In genomic region chr1:226064816-226065248, GRCh38 we compare ENCODE assay signal across 8 cellular contexts. TPM values are rescaled to one million over a fixed set of nuclear protein-coding genes. Genes with fewer than 3 reads are reported as not detected.
DNase-seq lines count a peak whose midpoint lies in the region; ATAC-seq, FAIRE-seq and TF ChIP-seq lines count a peak whose summit lies in the region.

No MANE protein-coding gene starts in this region.

- POLR2A ChIA-PET in activated CD8-positive, alpha-beta T cell treated with anti-CD3 and anti-CD28 coated beads for 36 hours (lab: Charles Lee): interaction anchor here (0.9 to 3.2 kb wide), 9 partner anchors 9 to 141 kb away, joined by 3 to 18 read pairs (median 4); partner anchors contain the start of genes PYCR2 and SDE2

- no peak overlapping the region for H3K14ac ChIP-seq in neuronal stem cell (ENCODE audit: low read length)

- no peaks in the 10 kb centered on the region for H3K9me3 ChIP-seq in BE2C
- H3K9me3 ChIP-seq in neuronal stem cell (replicated peaks in 1 of 2; ENCODE audit: control insufficient read depth in 2 of 2, insufficient read depth in 1 of 2, low read depth in 1 of 2, low read length in 2 of 2): peaks cover 0 to 4% of the 10 kb centered on the region in 2 donors

- no peaks in the 10 kb centered on the region for H3K9me3 Mint-ChIP-seq in activated CD8-positive, alpha-beta T cell treated with anti-CD3 and anti-CD28 coated beads for 36 hours

- peak; percentile 15 for ATAC-seq in activated CD8-positive, alpha-beta T cell treated with anti-CD3 and anti-CD28 coated beads for 36 hours
- ATAC-seq in GM21825 (IDR thresholded peaks at IDR 0.05; ENCODE audit: unreplicated experiment): no peak

- H4K91ac ChIP-seq in neuronal stem cell (ENCODE audit: low read depth, low read length, poor library complexity): no peak overlapping the region

- H3K23ac ChIP-seq in neuronal stem cell (ENCODE audit: low read depth, low read length, poor library complexity): no peak overlapping the region

- H3K79me1 ChIP-seq in neuronal stem cell (ENCODE audit: low read depth, low read length): peaks cover 4% of the 10 kb centered on the region

- H2BK120ac ChIP-seq in neuronal stem cell (ENCODE audit: low read depth, low read length): no peak overlapping the region

- H3K4me1 ChIP-seq in BE2C (0 out of 2 replicates have a peak, but pooled peaks cover 2% of the 10 kb centered on the region), neuronal stem cell (ENCODE audit: control insufficient read depth in 2 of 2, insufficient read depth in 1 of 2, low read depth in 1 of 2, low read length in 2 of 2) (peaks cover 1 to 15% of the 10 kb centered on the region in 2 donors)

- H3K27me3 Mint-ChIP-seq in activated CD8-positive, alpha-beta T cell treated with anti-CD3 and anti-CD28 coated beads for 36 hours: no peaks in the 10 kb centered on the region

- CTCF ChIA-PET in activated CD8-positive, alpha-beta T cell treated with anti-CD3 and anti-CD28 coated beads for 36 hours (lab: Charles Lee): interaction anchor here (0.6 to 6.1 kb wide), 36 partner anchors 9 to 590 kb away, joined by 3 to 67 read pairs (median 6); partner anchors contain the start of genes PARP1, SDE2, SRP9 and TMEM63A

- H3K36me3 ChIP-seq in BE2C (peaks cover 51% of the 10 kb centered on the region), neuronal stem cell (replicated peaks in 1 of 2; ENCODE audit: control insufficient read depth in 2 of 2, insufficient read depth in 2 of 2, low read length in 2 of 2) (peaks cover 13 to 54% of the 10 kb centered on the region in 2 donors)

- H3K9ac ChIP-seq in neuronal stem cell (ENCODE audit: low read depth, low read length, poor library complexity): no peak overlapping the region

- no peak overlapping the region for H2BK12ac ChIP-seq in neuronal stem cell (ENCODE audit: low read length)

- H3K4me2 ChIP-seq in neuronal stem cell (ENCODE audit: insufficient read depth, low read length, poor library complexity, severe bottlenecking): peak overlapping the region; percentile 37

- peaks cover 50% of the 10 kb centered on the region for H3K4me1 Mint-ChIP-seq in activated CD8-positive, alpha-beta T cell treated with anti-CD3 and anti-CD28 coated beads for 36 hours (ENCODE audit: low read depth)

- peak overlapping the region; percentile 97 for H3K4me3 Mint-ChIP-seq in activated CD8-positive, alpha-beta T cell treated with anti-CD3 and anti-CD28 coated beads for 36 hours

- FAIRE-seq in GM12891 (lab: Jason Lieb, UNC): peak; percentile 72

- no peak overlapping the region for H2BK5ac ChIP-seq in neuronal stem cell (ENCODE audit: low read length)

- H3K27ac ChIP-seq in neuronal stem cell (replicated peaks; ENCODE audit: low read length): no peak overlapping the region

- TF ChIP-seq POLR2A in GM12891 (IDR thresholded peaks at IDR 0.05; ENCODE audit: low read depth, low read length): no peak

- no peak overlapping the region for H2AFZ ChIP-seq in neuronal stem cell (ENCODE audit: low read length)

- TF ChIP-seq CTCF in BE2C (IDR thresholded peaks at IDR 0.05; ENCODE audit: low read depth, low read length) (peak; percentile 88), fibroblast of mammary gland (conservative IDR thresholded peaks at IDR 0.05; ENCODE audit: control insufficient read depth, insufficient read depth, low read depth, low read length) (peak; percentile 89)
- peak; percentile 60 for TF ChIP-seq CTCF in activated CD8-positive, alpha-beta T cell treated with anti-CD3 and anti-CD28 coated beads for 36 hours (IDR thresholded peaks at IDR 0.05)

- no peak overlapping the region for H4K8ac ChIP-seq in neuronal stem cell (ENCODE audit: low read depth, low read length)

- H3K18ac ChIP-seq in neuronal stem cell (ENCODE audit: low read length): no peak overlapping the region

- peaks cover 50% of the 10 kb centered on the region for H3K36me3 Mint-ChIP-seq in activated CD8-positive, alpha-beta T cell treated with anti-CD3 and anti-CD28 coated beads for 36 hours (ENCODE audit: low read depth)

- peak overlapping the region; percentile 82 for H3K27ac Mint-ChIP-seq in activated CD8-positive, alpha-beta T cell treated with anti-CD3 and anti-CD28 coated beads for 36 hours

- H3K4ac ChIP-seq in neuronal stem cell (ENCODE audit: low read length): no peak overlapping the region

- no peak overlapping the region for H2AK5ac ChIP-seq in neuronal stem cell (ENCODE audit: low read depth, low read length)

- intact Hi-C loops in activated CD8-positive, alpha-beta T cell treated with anti-CD3 and anti-CD28 coated beads for 36 hours (cut with micrococcal nuclease): loop anchor here (5.0 kb wide), 1 partner anchor 57 kb away; no protein-coding TSS in a partner anchor

- H3K4me3 ChIP-seq in BE2C (ENCODE audit: low read depth, low read length) (peak overlapping the region; percentile 77), fibroblast of mammary gland (ENCODE audit: control insufficient read depth, low read depth, low read length) (peak overlapping the region; percentile 90), neuronal stem cell (ENCODE audit: low read length in 2 of 2) (peak overlapping the region in 1 of 2 donors; percentile 89)

- DNase-seq in BE2C: peak; percentile 49
- no peak for DNase-seq in GM12891 (ENCODE audit: insufficient read length, low spot score)
- DNase-seq in NCI-H2196 treated with DMSO at 0.1 percent for 48 hours (lab: John Stamatoyannopoulos, UW; ENCODE audit: unreplicated experiment): peak; percentile 56
- DNase-seq in activated CD8-positive, alpha-beta T cell treated with anti-CD3 and anti-CD28 coated beads for 36 hours: peak; percentile 73
- peak; percentile 76 for DNase-seq in fibroblast of mammary gland (ENCODE audit: low read depth)
- DNase-seq in neuronal stem cell (ENCODE audit: low spot score): no peak
- DNase-seq in mesenteric fat pad (ENCODE audit: low spot score): no peak

- WGBS in neuronal stem cell (ENCODE audit: extremely low coverage in 2 of 2, insufficient read length in 2 of 2, insufficient replicate concordance in 1 of 2), 2 donors: no CpG with 5 or more reads among the region's 5 CpGs

- no peak overlapping the region for H2BK15ac ChIP-seq in neuronal stem cell (ENCODE audit: low read length)

- H3K27me3 ChIP-seq in BE2C (no peaks in the 10 kb centered on the region), neuronal stem cell (ENCODE audit: control insufficient read depth in 3 of 3, insufficient read depth in 3 of 3, low read depth in 1 of 3, low read length in 3 of 3) (no peaks in the 10 kb centered on the region)

TF ChIP-seq in GM12891, 5 proteins besides CTCF, POLR2A, EP300 and RAD21:
- TF ChIP-seq PAX5 (IDR thresholded peaks at IDR 0.05; ENCODE audit: insufficient read depth, low read length, severe bottlenecking): no peak
- no peak for TF ChIP-seq POLR2AphosphoS5 (IDR thresholded peaks at IDR 0.05; ENCODE audit: low read depth, low read length)
- TF ChIP-seq POU2F2 (IDR thresholded peaks at IDR 0.05; ENCODE audit: low read depth, low read length): no peak
- no peak for TF ChIP-seq TAF1 (IDR thresholded peaks at IDR 0.05; ENCODE audit: low read depth, low read length)
- TF ChIP-seq SPI1 (IDR thresholded peaks at IDR 0.05; ENCODE audit: low read depth, low read length): no peak

RNA-seq across cellular contexts. Expression of gene H3-3A, which starts 2.3 kb away (rescaled TPM):
- polyA plus RNA-seq in BE2C (2012; ENCODE audit: insufficient read depth, insufficient read length, low read depth): 794 TPM
- 237 TPM for polyA plus RNA-seq in GM12891 (2012; ENCODE audit: low read depth, missing spikeins)
- 100 to 1,000 TPM; 287 to 308 TPM for total RNA-seq in activated CD8-positive, alpha-beta T cell treated with anti-CD3 and anti-CD28 coated beads for 36 hours
- polyA plus RNA-seq in neuronal stem cell (2013, experiment 1 of 2): 2,556 TPM
- polyA plus RNA-seq in neuronal stem cell (2013, experiment 2 of 2): 2,683 TPM
- total RNA-seq in mesenteric fat pad: 321 TPM

Comparison
In these comparisons a context has a peak if more than half of its experiments do, and no peak if none do; other contexts are left out.
1. DNase-seq: peak in BE2C (single experiment), NCI-H2196 treated with DMSO at 0.1 percent for 48 hours (single experiment), activated CD8-positive, alpha-beta T cell treated with anti-CD3 and anti-CD28 coated beads for 36 hours (single experiment) and fibroblast of mammary gland (single experiment); none in GM12891 (single experiment), neuronal stem cell (single experiment) and mesenteric fat pad (single experiment).
2. Peak in every context shown above with its lines, with median percentiles within 50 percentile points of each other: CTCF ChIP-seq.